16 cellular contexts compared by ENCODE assay signal in the genomic region with DNA sequence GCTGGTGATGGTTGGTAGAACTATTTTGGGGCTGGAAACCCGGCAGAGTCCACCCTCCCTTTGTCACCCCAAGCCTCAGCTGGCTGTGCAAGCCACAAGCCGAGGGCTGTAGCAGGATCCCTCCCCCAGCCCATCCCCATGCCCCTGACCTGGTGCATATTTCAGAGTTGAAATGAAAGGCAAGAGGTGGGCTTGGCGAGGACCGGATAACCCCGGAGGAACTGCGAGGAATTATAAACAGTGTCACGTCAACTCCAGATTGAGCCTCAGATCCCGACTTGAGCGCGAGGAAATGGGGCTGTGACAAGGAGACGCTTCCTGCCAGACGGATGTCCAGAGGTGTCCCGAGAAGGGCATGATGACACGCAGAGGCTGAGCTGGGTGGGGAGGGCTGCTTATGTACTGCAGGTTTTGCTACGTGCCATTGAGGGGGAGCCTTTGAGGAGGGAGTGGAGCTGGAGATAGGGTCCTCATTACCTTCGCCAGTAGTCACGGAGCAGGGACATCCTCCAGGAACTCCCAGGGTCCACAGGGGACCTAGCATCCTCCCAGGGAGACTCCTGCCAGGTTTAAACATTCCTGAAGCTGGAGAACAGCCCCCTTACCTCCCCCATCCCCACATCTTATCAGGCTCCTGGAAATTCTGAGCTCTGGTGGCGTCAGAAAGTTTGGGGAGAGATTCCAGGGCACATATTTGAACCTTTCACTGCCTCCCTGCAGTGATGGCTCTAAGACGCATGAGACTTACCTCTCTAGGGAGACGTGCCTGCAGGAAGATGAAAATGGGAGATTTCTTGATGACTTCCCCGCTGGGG.
DNase-seq lines count a peak whose midpoint lies in the region; ATAC-seq and TF ChIP-seq lines count a peak whose summit lies in the region.
"Had no signal": no experiment of that assay in that cellular context is flagged by ENCODE, and none has a peak within 500 bp of the region (broad histone marks: within the 10 kb centered on the region; RNA-seq: fewer than 3 reads in every experiment).

No MANE protein-coding gene starts in this region.

- H3K79me2 ChIP-seq in H9 (ENCODE audit: insufficient read depth, low read length) = no peaks in the 10 kb centered on the region
- H3K79me2 ChIP-seq in neural progenitor cell (ENCODE audit: low read depth) = no peaks in the 10 kb centered on the region

- no peak overlapping the region for H2BK20ac ChIP-seq in H9 (ENCODE audit: low read depth, low read length, poor library complexity, severe bottlenecking)

- H3K23me2 ChIP-seq in H9 (ENCODE audit: insufficient read length, low read depth, low read length, poor library complexity, severe bottlenecking) = no peaks in the 10 kb centered on the region

- H3K4me3 ChIP-seq in neural progenitor cell = no peak overlapping the region
- no peak overlapping the region for H3K4me3 ChIP-seq in vagina
- no peak overlapping the region for H3K4me3 ChIP-seq in Peyer's patch
- H3K4me3 ChIP-seq: GM23248 had no signal

- no peak overlapping the region for H3K27ac ChIP-seq in H9 (ENCODE audit: insufficient read length, low read depth, low read length)
- H3K27ac ChIP-seq in neural progenitor cell = no peak overlapping the region
- H3K27ac ChIP-seq in vagina = no peak overlapping the region
- H3K27ac ChIP-seq in Peyer's patch = no peak overlapping the region
- H3K27ac ChIP-seq: C4-2B, GM23248 had no signal

- no peak overlapping the region for H2BK15ac ChIP-seq in H9 (ENCODE audit: low read depth, low read length)

- WGBS in H9 (ENCODE audit: extremely low coverage, insufficient read length, low lambda C conversion rate) = no CpG with 5 or more reads among the region's 21 CpGs

- no peak for TF ChIP-seq CTCF in H9 (conservative IDR thresholded peaks at IDR 0.05)
- no peak for TF ChIP-seq CTCF in neural progenitor cell (IDR thresholded peaks at IDR 0.05)
- TF ChIP-seq CTCF in vagina (IDR thresholded peaks at IDR 0.05) = no peak
- no peak for TF ChIP-seq CTCF in Peyer's patch (IDR thresholded peaks at IDR 0.05)

- H3K27me3 Mint-ChIP-seq in H9 (ENCODE audit: low read depth) (peaks cover 5% of the 10 kb centered on the region), neural progenitor cell (ENCODE audit: insufficient read depth, low read depth) (no peaks in the 10 kb centered on the region)

- H3K23ac ChIP-seq in H9 (ENCODE audit: insufficient read length, low read depth, low read length) = no peak overlapping the region

- H4K5ac ChIP-seq in H9 (ENCODE audit: insufficient read length, low read depth, low read length) = no peak overlapping the region

- H3K4ac ChIP-seq in H9 (ENCODE audit: low read depth, low read length) = no peak overlapping the region

- no peak overlapping the region for H2BK12ac ChIP-seq in H9 (ENCODE audit: insufficient read length, low read depth, low read length)

- no peak overlapping the region for H3K4me3 Mint-ChIP-seq in H9
- no peak overlapping the region for H3K4me3 Mint-ChIP-seq in neural progenitor cell
- H3K4me3 Mint-ChIP-seq: CD4-positive, alpha-beta T cell had no signal

- no peak for ATAC-seq in HG03095 (IDR thresholded peaks at IDR 0.05; ENCODE audit: unreplicated experiment)

- H3K36me3 ChIP-seq in neural progenitor cell (no peaks in the 10 kb centered on the region), vagina (no peaks in the 10 kb centered on the region), Peyer's patch (no peaks in the 10 kb centered on the region)
- H3K36me3 ChIP-seq: BE2C had no signal

- H3K18ac ChIP-seq in H9 (ENCODE audit: insufficient read length, low read depth, low read length) = no peak overlapping the region

- no peaks in the 10 kb centered on the region for H3K79me1 ChIP-seq in H9 (ENCODE audit: insufficient read depth, low read depth, low read length, poor library complexity, severe bottlenecking)

- H3K56ac ChIP-seq in H9 (ENCODE audit: insufficient read length, low read depth, low read length) = no peak overlapping the region

- no peak overlapping the region for H3K9ac ChIP-seq in H9 (ENCODE audit: extremely low read depth, insufficient read length, low read length)
- H3K9ac ChIP-seq in neural progenitor cell = no peak overlapping the region
- H3K9ac ChIP-seq: GM23248 had no signal

- H3K9me3 Mint-ChIP-seq in H9 (no peaks in the 10 kb centered on the region), neural progenitor cell (no peaks in the 10 kb centered on the region)
- H3K9me3 Mint-ChIP-seq: CD4-positive, alpha-beta T cell had no signal

- H4K20me1 ChIP-seq in H9 (ENCODE audit: control insufficient read depth, insufficient read depth, insufficient read length) (no peaks in the 10 kb centered on the region), neural progenitor cell (ENCODE audit: low read depth) (no peaks in the 10 kb centered on the region)

- H3K4me1 Mint-ChIP-seq in H9 (peaks cover 7 to 10% of the 10 kb centered on the region in 2 experiments), neural progenitor cell (no peaks in the 10 kb centered on the region)

- H3K27me3 ChIP-seq in H9 (ENCODE audit: insufficient read depth, low read length) (no peaks in the 10 kb centered on the region), neural progenitor cell (no peaks in the 10 kb centered on the region), vagina (no peaks in the 10 kb centered on the region), Peyer's patch (no peaks in the 10 kb centered on the region)

- peak; percentile 25 for DNase-seq in H9
- peak; percentile 5 for DNase-seq in left kidney (ENCODE audit: low read depth, low spot score)
- no peak for DNase-seq in neural progenitor cell (ENCODE audit: low spot score)
- DNase-seq in vagina (ENCODE audit: extremely low spot score in 2 of 2) = peak; percentile 77 to 83
- no peak for DNase-seq in iPS-NIHi11 (ENCODE audit: low spot score)
- DNase-seq in Peyer's patch = no peak
- DNase-seq: ACHN; BE2C; CD4-positive, alpha-beta T cell; DMS153; DMS79; GDM1; GM23248; KG1 had no signal

- H3K9me3 ChIP-seq in H9 (ENCODE audit: control insufficient read depth, low read depth, low read length) (no peaks in the 10 kb centered on the region), neural progenitor cell (ENCODE audit: low read depth) (no peaks in the 10 kb centered on the region), vagina (no peaks in the 10 kb centered on the region), Peyer's patch (no peaks in the 10 kb centered on the region)
- H3K9me3 ChIP-seq: BE2C had no signal

- no peak overlapping the region for H2BK120ac ChIP-seq in H9 (ENCODE audit: low read depth, low read length, poor library complexity, severe bottlenecking)

- no peak overlapping the region for H2BK5ac ChIP-seq in H9 (ENCODE audit: insufficient read length, low read length)

- intact Hi-C loops in vagina (cut with DNase I) = no loop called here

- no peaks in the 10 kb centered on the region for H3K4me1 ChIP-seq in H9 (ENCODE audit: insufficient read depth, low read length)
- no peaks in the 10 kb centered on the region for H3K4me1 ChIP-seq in neural progenitor cell
- no peaks in the 10 kb centered on the region for H3K4me1 ChIP-seq in vagina
- H3K4me1 ChIP-seq in Peyer's patch = no peaks in the 10 kb centered on the region
- H3K4me1 ChIP-seq: BE2C had no signal

- H4K91ac ChIP-seq in H9 (ENCODE audit: insufficient read length, low read depth, low read length) = no peak overlapping the region

- H3T11ph ChIP-seq in H9 (ENCODE audit: low read length) = no peak overlapping the region

- H3K27ac Mint-ChIP-seq in H9 = no peak overlapping the region; a peak in 2 of 7 replicates
- H3K27ac Mint-ChIP-seq in neural progenitor cell = peak overlapping the region; percentile 21
- H3K27ac Mint-ChIP-seq: CD4-positive, alpha-beta T cell had no signal

- H4K8ac ChIP-seq in H9 (replicated peaks; ENCODE audit: insufficient read length, low read depth, low read length) = no peak overlapping the region

- no peak overlapping the region for H3K14ac ChIP-seq in H9 (ENCODE audit: insufficient read depth, low read length)

- H3K4me2 ChIP-seq in H9 (ENCODE audit: insufficient read depth, insufficient read length, low read length) (no peak overlapping the region), neural progenitor cell (no peak overlapping the region)

- H2AFZ ChIP-seq in H9 (ENCODE audit: low read length) (no peak overlapping the region), neural progenitor cell (replicated peaks) (no peak overlapping the region)
- H2AFZ ChIP-seq: GM23248 had no signal

- H3K36me3 Mint-ChIP-seq in H9 (ENCODE audit: insufficient read depth in 1 of 3, low read depth in 3 of 3) (no peaks in the 10 kb centered on the region), neural progenitor cell (no peaks in the 10 kb centered on the region)

- no peak for TF ChIP-seq POLR2A in vagina (IDR thresholded peaks at IDR 0.05)
- no peak for TF ChIP-seq POLR2A in Peyer's patch (IDR thresholded peaks at IDR 0.05)

- no peaks in the 10 kb centered on the region for H3F3A ChIP-seq in neural progenitor cell (ENCODE audit: low read depth)

- no peak overlapping the region for H2AK5ac ChIP-seq in H9 (ENCODE audit: insufficient read length, low read length)

Comparison
In these comparisons a context has a peak if more than half of its experiments do, and no peak if none do; other contexts are left out.
1. DNase-seq: peak in H9 (single experiment), left kidney (single experiment) and vagina (2 of 2); none in neural progenitor cell (single experiment), iPS-NIHi11 (single experiment) and Peyer's patch (0 of 3).